ENCODE assay signal across 9 cellular contexts in the genomic region with DNA sequence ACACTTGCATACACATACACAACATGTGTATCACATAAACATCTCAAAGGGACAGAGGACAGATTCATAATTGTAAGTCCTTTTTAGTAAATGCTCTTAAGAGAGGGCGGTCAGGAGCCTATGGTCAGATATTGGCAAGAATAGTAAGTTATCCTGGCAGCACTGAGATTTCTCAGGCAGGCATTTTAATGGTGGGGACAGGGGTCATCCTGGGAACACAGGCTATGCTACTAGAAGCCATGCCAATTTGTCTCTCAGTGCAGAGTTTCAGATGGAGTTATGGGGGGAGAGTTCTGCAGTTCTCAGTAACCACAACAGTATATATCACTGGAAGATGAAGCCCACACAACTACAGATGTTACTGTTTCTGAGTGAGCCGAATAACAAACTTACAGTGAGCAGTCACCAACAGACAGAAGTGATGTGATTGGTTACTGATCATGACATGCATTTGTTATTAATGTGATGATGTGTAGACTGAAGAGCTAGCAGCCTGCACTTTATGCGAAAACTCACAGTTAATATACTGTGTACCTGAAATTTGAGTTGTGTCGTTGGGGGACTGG. TPM values are rescaled to one million over a fixed set of nuclear protein-coding genes. Genes with fewer than 3 reads are reported as not detected.
A peak's percentile ranks its signal among the peaks of the same experiment; 100 is the strongest.
DNase-seq lines count a peak whose midpoint lies in the region; ATAC-seq and TF ChIP-seq lines count a peak whose summit lies in the region.
"Had no signal": no experiment of that assay in that cellular context is flagged by ENCODE, and none has a peak within 500 bp of the region (broad histone marks: within the 10 kb centered on the region; RNA-seq: fewer than 3 reads in every experiment).

No MANE protein-coding gene starts in this region.

- peak; percentile 37 for ATAC-seq in GM19395 (IDR thresholded peaks at IDR 0.05; ENCODE audit: unreplicated experiment)
- ATAC-seq in HG03460 (IDR thresholded peaks at IDR 0.05; ENCODE audit: unreplicated experiment) = no peak

- peaks cover 52% of the 10 kb centered on the region for H3K4me1 ChIP-seq in CD4-positive, alpha-beta memory T cell (ENCODE audit: insufficient read depth, low read length)
- peaks cover 34 to 57% (median 35%) of the 10 kb centered on the region in 3 donors for H3K4me1 ChIP-seq in esophagus squamous epithelium

- POLR2A ChIA-PET in CD4-positive, alpha-beta memory T cell (lab: Charles Lee; ENCODE audit: partially characterized antibody) = interaction anchor here (0.9 to 2.1 kb wide), 3 partner anchors 26 to 316 kb away, joined by 5 to 9 read pairs (median 7); partner anchors contain the start of gene CSGALNACT2

- no peaks in the 10 kb centered on the region for H3K9me3 Mint-ChIP-seq in CD4-positive, alpha-beta memory T cell

- WGBS in esophagus squamous epithelium, 2 donors = 66 to 72% methylated on average over 4 of the region's 4 CpGs

- peak overlapping the region; percentile 54 for H3K27ac ChIP-seq in CD4-positive, alpha-beta memory T cell (ENCODE audit: low read depth, low read length)
- H3K27ac ChIP-seq in KOPT-K1 (ENCODE audit: low read depth, low read length, poor library complexity, severe bottlenecking) = peak overlapping the region; percentile 85
- H3K27ac ChIP-seq in esophagus squamous epithelium = peak overlapping the region; percentile 65 to 92 (median 82)

- peak overlapping the region in 7 of 8 donors; percentile 64 to 88 (median 83) for H3K4me3 Mint-ChIP-seq in CD4-positive, alpha-beta memory T cell

- H3K4me3 ChIP-seq in CD4-positive, alpha-beta memory T cell (ENCODE audit: low read length in 2 of 2) = no peak overlapping the region
- no peak overlapping the region for H3K4me3 ChIP-seq in esophagus squamous epithelium

- H3K36me3 Mint-ChIP-seq in CD4-positive, alpha-beta memory T cell = peaks cover 0 to 4% of the 10 kb centered on the region in 2 donors

- CTCF ChIA-PET in CD4-positive, alpha-beta memory T cell (lab: Charles Lee; ENCODE audit: partially characterized antibody) = interaction anchor here (1.1 to 1.8 kb wide), 4 partner anchors 9 to 105 kb away, joined by 3 to 6 read pairs (median 4); no protein-coding TSS in a partner anchor

- peaks cover 37 to 56% (median 48%) of the 10 kb centered on the region in 4 donors for H3K4me1 Mint-ChIP-seq in CD4-positive, alpha-beta memory T cell

- DNase-seq in CD4-positive, alpha-beta memory T cell = no peak
- DNase-seq in esophagus squamous epithelium (lab: John Stamatoyannopoulos, UW) (no peak), SKM-1 treated with dmso at 0.1 percent for 144 hours (lab: John Stamatoyannopoulos, UW; ENCODE audit: unreplicated experiment) (no peak), OCI-M1 (lab: John Stamatoyannopoulos, UW) (no peak)
- DNase-seq in activated CD4-positive, CD25-positive, alpha-beta regulatory T cell (lab: John Stamatoyannopoulos, UW) = no peak
- DNase-seq: NCI-H2029 had no signal

- no peaks in the 10 kb centered on the region for H3K9me3 ChIP-seq in CD4-positive, alpha-beta memory T cell (ENCODE audit: control insufficient read depth in 1 of 2, low read length in 2 of 2)
- no peaks in the 10 kb centered on the region for H3K9me3 ChIP-seq in KOPT-K1 (ENCODE audit: insufficient read depth, low read length, poor library complexity, severe bottlenecking)
- no peaks in the 10 kb centered on the region for H3K9me3 ChIP-seq in esophagus squamous epithelium

- no peaks in the 10 kb centered on the region for H3K27me3 ChIP-seq in CD4-positive, alpha-beta memory T cell (ENCODE audit: insufficient read depth, low read length)
- no peaks in the 10 kb centered on the region for H3K27me3 ChIP-seq in esophagus squamous epithelium

- intact Hi-C loops in CD4-positive, alpha-beta memory T cell (cut with micrococcal nuclease) = no loop called here
- intact Hi-C loops in esophagus squamous epithelium (cut with DNase I) = no loop called here

- H3K27ac Mint-ChIP-seq in CD4-positive, alpha-beta memory T cell = peak overlapping the region; percentile 92 to 97 (median 94)

- no peaks in the 10 kb centered on the region for H3K36me3 ChIP-seq in CD4-positive, alpha-beta memory T cell (ENCODE audit: insufficient read depth, low read length)
- no peaks in the 10 kb centered on the region for H3K36me3 ChIP-seq in KOPT-K1 (ENCODE audit: insufficient read depth, low read length)
- no peaks in the 10 kb centered on the region for H3K36me3 ChIP-seq in esophagus squamous epithelium

- TF ChIP-seq CTCF in esophagus squamous epithelium (IDR thresholded peaks at IDR 0.05) = no peak

- H3K27me3 Mint-ChIP-seq in CD4-positive, alpha-beta memory T cell = no peaks in the 10 kb centered on the region

- no peak for TF ChIP-seq POLR2A in esophagus squamous epithelium (IDR thresholded peaks at IDR 0.05)

RNA-seq across cellular contexts. Expression of gene ZNF487, which starts 16.4 kb away (rescaled TPM):
- total RNA-seq in CD4-positive, alpha-beta memory T cell = 1 to 10 TPM; 3.1 to 5.6 TPM
- 1 to 10 TPM; 4.8 to 7.7 TPM for polyA plus RNA-seq in CD4-positive, alpha-beta memory T cell
- total RNA-seq in esophagus squamous epithelium = 1 to 10 TPM; 1.7 to 4.6 (median 4.2) TPM

RNA-seq across cellular contexts. Expression of gene HNRNPF, which starts 44.4 kb away (rescaled TPM):
- total RNA-seq in CD4-positive, alpha-beta memory T cell = 100 to 1,000 TPM; 204 to 206 TPM
- polyA plus RNA-seq in CD4-positive, alpha-beta memory T cell = 100 to 1,000 TPM; 242 to 296 TPM
- 100 to 1,000 TPM; 154 to 229 (median 189) TPM for total RNA-seq in esophagus squamous epithelium
